1 cellular context compared by ENCODE assay signal in genomic region chr3:120568198-120568523, GRCh38.
TF ChIP-seq lines count a peak whose summit lies in the region.

No MANE protein-coding gene starts in this region.

TF ChIP-seq in HepG2, 621 proteins besides CTCF, POLR2A, EP300 and RAD21:
- no peak for TF ChIP-seq ZBTB10 (CRISPR knock-in tag; IDR thresholded peaks at IDR 0.05; ENCODE audit: borderline replicate concordance)
- no peak for TF ChIP-seq ZNF446 (CRISPR knock-in tag; IDR thresholded peaks at IDR 0.05)
- TF ChIP-seq, protein P1, sequence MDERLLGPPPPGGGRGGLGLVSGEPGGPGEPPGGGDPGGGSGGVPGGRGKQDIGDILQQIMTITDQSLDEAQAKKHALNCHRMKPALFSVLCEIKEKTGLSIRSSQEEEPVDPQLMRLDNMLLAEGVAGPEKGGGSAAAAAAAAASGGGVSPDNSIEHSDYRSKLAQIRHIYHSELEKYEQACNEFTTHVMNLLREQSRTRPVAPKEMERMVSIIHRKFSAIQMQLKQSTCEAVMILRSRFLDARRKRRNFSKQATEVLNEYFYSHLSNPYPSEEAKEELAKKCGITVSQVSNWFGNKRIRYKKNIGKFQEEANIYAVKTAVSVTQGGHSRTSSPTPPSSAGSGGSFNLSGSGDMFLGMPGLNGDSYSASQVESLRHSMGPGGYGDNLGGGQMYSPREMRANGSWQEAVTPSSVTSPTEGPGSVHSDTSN (CRISPR knock-in tag; IDR thresholded peaks at IDR 0.05) = no peak
- TF ChIP-seq, protein P2, sequence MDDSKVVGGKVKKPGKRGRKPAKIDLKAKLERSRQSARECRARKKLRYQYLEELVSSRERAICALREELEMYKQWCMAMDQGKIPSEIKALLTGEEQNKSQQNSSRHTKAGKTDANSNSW (CRISPR knock-in tag; IDR thresholded peaks at IDR 0.05; ENCODE audit: borderline replicate concordance) = no peak
- no peak for TF ChIP-seq ZNF256 (CRISPR knock-in tag; conservative IDR thresholded peaks at IDR 0.05)
- TF ChIP-seq CCDC6 (CRISPR knock-in tag; IDR thresholded peaks at IDR 0.05) = no peak
- no peak for TF ChIP-seq HMGXB3 (CRISPR knock-in tag; IDR thresholded peaks at IDR 0.05; ENCODE audit: borderline replicate concordance)
- TF ChIP-seq SP140L (CRISPR knock-in tag; IDR thresholded peaks at IDR 0.05; ENCODE audit: borderline replicate concordance) = no peak
- no peak for TF ChIP-seq ZNF672 (CRISPR knock-in tag; IDR thresholded peaks at IDR 0.05)
- no peak for TF ChIP-seq ZNF792 (CRISPR knock-in tag; IDR thresholded peaks at IDR 0.05)
- TF ChIP-seq ZNF614 (CRISPR knock-in tag; IDR thresholded peaks at IDR 0.05; ENCODE audit: borderline replicate concordance) = no peak
- TF ChIP-seq CEBPB (IDR thresholded peaks at IDR 0.05; ENCODE audit: borderline replicate concordance, low read depth, low read length) = no peak
- TF ChIP-seq SUZ12 (IDR thresholded peaks at IDR 0.05; ENCODE audit: low read depth, low read length) = no peak
- no peak for TF ChIP-seq TRAFD1 (CRISPR knock-in tag; IDR thresholded peaks at IDR 0.05; ENCODE audit: borderline replicate concordance)
- TF ChIP-seq ZBED4 (CRISPR knock-in tag; IDR thresholded peaks at IDR 0.05; ENCODE audit: borderline replicate concordance) = no peak
- no peak for TF ChIP-seq SETDB1 (CRISPR knock-in tag; IDR thresholded peaks at IDR 0.05; ENCODE audit: borderline replicate concordance)
- TF ChIP-seq EEA1 (CRISPR knock-in tag; IDR thresholded peaks at IDR 0.05; ENCODE audit: borderline replicate concordance) = no peak
- no peak for TF ChIP-seq ZMYM3 (CRISPR knock-in tag; IDR thresholded peaks at IDR 0.05)
- no peak for TF ChIP-seq HES4 (CRISPR knock-in tag; IDR thresholded peaks at IDR 0.05; ENCODE audit: borderline replicate concordance)
